Comparison of ENCODE assay signal across 13 cellular contexts in the genomic region with DNA sequence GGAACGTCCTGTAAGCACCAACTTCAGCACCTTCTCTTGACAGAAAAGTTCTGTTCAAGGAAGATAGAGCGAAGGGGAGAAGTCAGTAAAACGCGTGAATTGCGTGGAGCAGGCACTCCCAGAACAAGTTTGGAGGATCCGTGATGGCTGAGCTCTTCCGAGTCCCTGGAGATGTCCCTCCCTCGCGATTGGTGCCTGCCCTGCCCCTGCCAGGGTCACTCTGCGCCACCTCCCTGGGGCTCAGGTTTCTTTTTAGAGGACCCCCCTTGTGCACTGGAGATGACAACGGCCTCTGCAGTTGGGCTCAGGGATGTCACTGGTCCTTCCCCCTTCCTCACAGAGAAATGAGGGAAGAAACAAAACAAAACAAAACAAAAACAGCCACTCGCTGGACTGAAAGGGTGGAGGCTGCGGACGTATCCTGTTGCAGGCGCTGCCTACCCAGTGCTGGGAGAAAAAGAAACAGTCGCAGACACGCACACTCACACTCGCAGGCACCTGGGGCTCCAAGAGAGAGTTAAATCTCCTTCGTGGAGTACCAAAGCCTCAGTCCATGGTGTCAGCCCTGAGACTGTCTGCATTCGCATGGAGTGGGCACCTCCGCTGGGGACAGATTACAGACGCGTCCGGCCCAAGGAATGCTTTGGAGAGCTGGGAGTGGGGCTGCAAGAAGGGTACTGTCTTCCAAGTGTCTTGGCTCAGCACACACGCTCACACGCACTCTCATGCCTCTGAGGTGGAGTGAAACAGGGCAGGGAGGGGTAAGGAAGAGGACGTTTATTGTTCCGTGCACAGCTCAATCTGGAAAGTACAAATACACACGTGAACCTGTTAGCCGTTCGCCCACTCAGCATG.
A peak's percentile ranks its signal among the peaks of the same experiment; 100 is the strongest.
DNase-seq lines count a peak whose midpoint lies in the region; TF ChIP-seq lines count a peak whose summit lies in the region.
"Had no signal": no experiment of that assay in that cellular context is flagged by ENCODE, and none has a peak within 500 bp of the region (broad histone marks: within the 10 kb centered on the region; RNA-seq: fewer than 3 reads in every experiment).

No MANE protein-coding gene starts in this region.

- H3K4me3 ChIP-seq in HL-60 (replicated peaks; ENCODE audit: insufficient read depth, low read length) (peak overlapping the region; percentile 29), astrocyte of the cerebellum (ENCODE audit: low read depth, low read length) (peak overlapping the region; percentile 49), kidney epithelial cell (ENCODE audit: low read depth, low read length) (peak overlapping the region; percentile 32), skeletal muscle tissue (ENCODE audit: low read length in 3 of 3) (peak overlapping the region; percentile 49 to 60 (median 49))

- in situ Hi-C loops in astrocyte of the cerebellum (cut with HindIII; ENCODE audit: low sequenced_read_pairs), result no loop called here

- H3K27ac ChIP-seq in HL-60 (replicated peaks) (no peak overlapping the region), skeletal muscle tissue (ENCODE audit: low read depth, low read length) (no peak overlapping the region)

- H3K9ac ChIP-seq in skeletal muscle tissue (ENCODE audit: low read depth in 1 of 3, low read length in 3 of 3), result peak overlapping the region in 1 of 3 donors; percentile 51

- no peaks in the 10 kb centered on the region for H3K9me3 ChIP-seq in skeletal muscle tissue (ENCODE audit: control insufficient read depth in 3 of 3, low read length in 3 of 3)

- no peak for DNase-seq in HL-60 (ENCODE audit: low read depth in 1 of 2, low spot score in 1 of 2)
- no peak for DNase-seq in astrocyte of the cerebellum (ENCODE audit: low read depth)
- no peak for DNase-seq in kidney epithelial cell (ENCODE audit: low read depth)
- DNase-seq in T-helper 2 cell, result no peak
- DNase-seq in middle frontal gyrus (ENCODE audit: extremely low spot score, low spot score), result no peak
- DNase-seq in dedifferentiated amniotic fluid mesenchymal stem cell (ENCODE audit: extremely low spot score), result no peak
- DNase-seq in NK-92 (lab: John Stamatoyannopoulos, UW; ENCODE audit: unreplicated experiment), result no peak
- DNase-seq: activated T-cell treated with anti-CD3 and anti-CD28 coated beads, Interleukin-2, amount 50 U/mL, for 24 hours; cerebellar nuclear complex; head of caudate nucleus; NCI-H2081 treated with DMSO at 0.1 percent for 48 hours; stimulated activated CD4-positive, alpha-beta T cell treated with anti-CD3 and anti-CD28 coated beads, Interleukin-4, amount 100 ng/mL, for 1 hour had no signal

- H3K27me3 ChIP-seq in HL-60 (ENCODE audit: insufficient read depth, poor library complexity, severe bottlenecking) (no peaks in the 10 kb centered on the region), kidney epithelial cell (ENCODE audit: control insufficient read depth, insufficient read depth, low read length) (no peaks in the 10 kb centered on the region), skeletal muscle tissue (ENCODE audit: control insufficient read depth in 3 of 3, insufficient read depth in 3 of 3, low read length in 3 of 3) (no peaks in the 10 kb centered on the region)

- no peak for TF ChIP-seq CTCF in HL-60 (IDR thresholded peaks at IDR 0.05; ENCODE audit: insufficient read depth, low read length)
- no peak for TF ChIP-seq CTCF in astrocyte of the cerebellum (IDR thresholded peaks at IDR 0.05; ENCODE audit: low read depth, low read length, missing control alignments)
- TF ChIP-seq CTCF in kidney epithelial cell (IDR thresholded peaks at IDR 0.05; ENCODE audit: insufficient read depth, low read length, poor library complexity, severe bottlenecking), result no peak

- no peaks in the 10 kb centered on the region for H3K4me1 ChIP-seq in skeletal muscle tissue (ENCODE audit: control insufficient read depth in 3 of 3, insufficient read depth in 3 of 3, low read length in 3 of 3)

- H3K36me3 ChIP-seq in kidney epithelial cell (ENCODE audit: control insufficient read depth, insufficient read depth, low read length), result no peaks in the 10 kb centered on the region
- no peaks in the 10 kb centered on the region for H3K36me3 ChIP-seq in skeletal muscle tissue (ENCODE audit: control insufficient read depth in 3 of 3, insufficient read depth in 3 of 3, low read length in 3 of 3)
